11 cellular contexts compared by ENCODE assay signal in the genomic region with DNA sequence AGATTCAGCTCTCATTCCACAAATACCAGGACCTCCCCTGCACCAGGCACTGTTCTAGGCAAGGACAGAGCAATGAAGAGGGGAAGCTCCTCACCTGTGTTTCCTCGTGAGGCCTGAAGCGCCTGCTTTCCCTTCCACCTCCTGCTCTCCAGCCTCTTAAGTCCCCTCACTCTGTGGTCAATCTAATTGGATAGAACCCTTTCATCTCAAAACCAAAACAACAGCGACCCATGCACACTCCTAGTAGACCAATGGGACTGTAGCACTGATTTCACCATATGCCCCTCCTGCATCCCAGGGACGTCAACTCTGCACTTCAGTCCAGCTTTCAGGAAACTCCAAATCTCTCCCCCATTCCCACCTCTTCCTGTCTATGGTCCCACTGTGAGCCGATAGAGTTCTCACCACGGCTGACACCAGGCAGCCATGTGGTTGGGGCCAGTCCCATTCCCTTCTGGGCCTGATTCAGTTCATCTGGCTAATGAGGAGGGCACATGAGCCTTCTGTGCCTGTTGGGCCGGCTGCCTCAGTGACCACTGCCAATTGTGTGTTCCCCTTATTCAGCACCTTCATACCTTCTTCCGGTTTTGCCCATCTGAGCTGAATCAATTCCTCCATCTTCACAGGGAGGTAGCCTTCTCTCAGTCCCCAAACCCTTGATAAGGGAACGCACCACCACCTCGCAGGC. TPM values are rescaled to one million over a fixed set of nuclear protein-coding genes. Genes with fewer than 3 reads are reported as not detected.
DNase-seq lines count a peak whose midpoint lies in the region; ATAC-seq and TF ChIP-seq lines count a peak whose summit lies in the region.
"Had no signal": no experiment of that assay in that cellular context is flagged by ENCODE, and none has a peak within 500 bp of the region (broad histone marks: within the 10 kb centered on the region; RNA-seq: fewer than 3 reads in every experiment).

No MANE protein-coding gene starts in this region.

- TF ChIP-seq CTCF in ascending aorta (IDR thresholded peaks at IDR 0.05) (no peak), glutamatergic neuron (IDR thresholded peaks at IDR 0.05; ENCODE audit: partially characterized antibody, unreplicated experiment) (no peak), smooth muscle cell (IDR thresholded peaks at IDR 0.05; ENCODE audit: borderline replicate concordance, insufficient read depth, poor library complexity, severe bottlenecking) (no peak)

- H4K20me1 ChIP-seq in smooth muscle cell (ENCODE audit: low read depth) = no peaks in the 10 kb centered on the region

- H3K27me3 ChIP-seq in ascending aorta (no peaks in the 10 kb centered on the region), smooth muscle cell (ENCODE audit: low read depth) (no peaks in the 10 kb centered on the region)

- H3K9me3 ChIP-seq in ascending aorta = no peaks in the 10 kb centered on the region
- H3K9me3 ChIP-seq in smooth muscle cell (replicated peaks; ENCODE audit: low read depth) = no peaks in the 10 kb centered on the region
- H3K9me3 ChIP-seq: mucosa of descending colon had no signal

- no peak overlapping the region for H2AFZ ChIP-seq in smooth muscle cell (ENCODE audit: low read depth)

- H3K79me2 ChIP-seq in smooth muscle cell (ENCODE audit: low read depth) = no peaks in the 10 kb centered on the region

- peaks cover 0 to 10% of the 10 kb centered on the region in 2 donors for H3K4me1 ChIP-seq in ascending aorta
- peaks cover 7% of the 10 kb centered on the region for H3K4me1 ChIP-seq in smooth muscle cell (ENCODE audit: low read depth)

- no peak overlapping the region for H3K4me3 Mint-ChIP-seq in glutamatergic neuron (ENCODE audit: unreplicated experiment)
- H3K4me3 Mint-ChIP-seq: immature natural killer cell had no signal

- DNase-seq in NCI-H82 treated with DMSO at 0.1 percent for 48 hours (lab: John Stamatoyannopoulos, UW; ENCODE audit: unreplicated experiment) = peak; percentile 92
- no peak for DNase-seq in ascending aorta (ENCODE audit: low spot score in 2 of 2)
- DNase-seq in glutamatergic neuron = no peak
- DNase-seq in smooth muscle cell (lab: John Stamatoyannopoulos, UW; ENCODE audit: unreplicated experiment) = no peak
- no peak for DNase-seq in activated gamma-delta T cell (lab: John Stamatoyannopoulos, UW)
- DNase-seq in mesenteric fat pad (ENCODE audit: low spot score) = no peak
- DNase-seq: activated CD4-positive, alpha-beta T cell treated with anti-CD3 and anti-CD28 coated beads, Interleukin-2, amount 50 U/mL, for 48 hours; immature natural killer cell; mucosa of descending colon; stimulated activated naive CD4-positive, alpha-beta T cell treated with Interleukin-2 at 50 U/mL for 16 hours had no signal

- no peaks in the 10 kb centered on the region for H3K36me3 Mint-ChIP-seq in glutamatergic neuron (ENCODE audit: unreplicated experiment)
- H3K36me3 Mint-ChIP-seq: immature natural killer cell had no signal

- intact Hi-C loops in ascending aorta (cut with DNase I) = loop anchor here (2.0 kb wide), 1 partner anchor 29 kb away; no protein-coding TSS in a partner anchor

- peaks cover 13% of the 10 kb centered on the region for H3K27me3 Mint-ChIP-seq in glutamatergic neuron (ENCODE audit: unreplicated experiment)

- H3K9ac ChIP-seq in smooth muscle cell (ENCODE audit: low read depth) = no peak overlapping the region

- WGBS in smooth muscle cell (ENCODE audit: low lambda C conversion rate) = 85% methylated on average over 10 of the region's 10 CpGs

- peaks cover 8% of the 10 kb centered on the region for H3K4me1 Mint-ChIP-seq in glutamatergic neuron (ENCODE audit: low read depth, unreplicated experiment)
- H3K4me1 Mint-ChIP-seq: immature natural killer cell had no signal

- peak overlapping the region; percentile 68 for H3K4me2 ChIP-seq in smooth muscle cell

- H3K27ac ChIP-seq in ascending aorta = peak overlapping the region; percentile 26 to 39
- H3K27ac ChIP-seq in smooth muscle cell (ENCODE audit: low read depth) = peak overlapping the region; percentile 45

- H3F3A ChIP-seq in smooth muscle cell (ENCODE audit: low read depth) = peaks cover 19% of the 10 kb centered on the region

- no peaks in the 10 kb centered on the region for H3K36me3 ChIP-seq in ascending aorta
- no peaks in the 10 kb centered on the region for H3K36me3 ChIP-seq in smooth muscle cell (ENCODE audit: low read depth)

- H3K9me3 Mint-ChIP-seq in glutamatergic neuron (ENCODE audit: unreplicated experiment) = no peaks in the 10 kb centered on the region
- H3K9me3 Mint-ChIP-seq: immature natural killer cell had no signal

- ATAC-seq in HG03159 (IDR thresholded peaks at IDR 0.05; ENCODE audit: unreplicated experiment) = no peak

- H3K27ac Mint-ChIP-seq in glutamatergic neuron (ENCODE audit: unreplicated experiment) = peak overlapping the region; percentile 0
- H3K27ac Mint-ChIP-seq: immature natural killer cell had no signal

- no peak overlapping the region for H3K4me3 ChIP-seq in ascending aorta
- H3K4me3 ChIP-seq in smooth muscle cell = no peak overlapping the region
- H3K4me3 ChIP-seq: mucosa of descending colon had no signal

RNA-seq across cellular contexts. Expression of gene MAT2A, which starts 33.3 kb away (rescaled TPM):
- total RNA-seq in ascending aorta (91.7 TPM), glutamatergic neuron (ENCODE audit: unreplicated experiment) (302 TPM), smooth muscle cell (93.8 and 108 TPM in 2 replicates), mesenteric fat pad (494 TPM)
- polyA plus RNA-seq in smooth muscle cell = 108 and 126 TPM in 2 replicates

RNA-seq across cellular contexts. Expression of gene GGCX, which starts 55.6 kb away (rescaled TPM):
- total RNA-seq in ascending aorta (31.9 TPM), glutamatergic neuron (ENCODE audit: unreplicated experiment) (49.6 TPM), smooth muscle cell (44.0 and 83.2 TPM in 2 replicates), mesenteric fat pad (45.6 TPM)
- 33.2 and 44.5 TPM in 2 replicates for polyA plus RNA-seq in smooth muscle cell
